14 cellular contexts compared by ENCODE assay signal in genomic region chr12:31220633-31221565, GRCh38.
DNase-seq lines count a peak whose midpoint lies in the region; ATAC-seq and TF ChIP-seq lines count a peak whose summit lies in the region.
"Had no signal": no experiment of that assay in that cellular context is flagged by ENCODE, and none has a peak within 500 bp of the region (broad histone marks: within the 10 kb centered on the region; RNA-seq: fewer than 3 reads in every experiment).

No MANE protein-coding gene starts in this region.

- H3K4me3 ChIP-seq in smooth muscle cell (no peak overlapping the region), psoas muscle (no peak overlapping the region)
- H3K4me3 ChIP-seq: A549, heart right ventricle had no signal

- H4K20me1 ChIP-seq in smooth muscle cell (ENCODE audit: low read depth): no peaks in the 10 kb centered on the region

- no peaks in the 10 kb centered on the region for H3K27me3 ChIP-seq in smooth muscle cell (ENCODE audit: low read depth)
- H3K27me3 ChIP-seq in psoas muscle (ENCODE audit: insufficient read depth in 3 of 3, low read length in 2 of 3): no peaks in the 10 kb centered on the region
- H3K27me3 ChIP-seq: neutrophil had no signal

- peak overlapping the region; percentile 80 for H3K27ac ChIP-seq in smooth muscle cell (ENCODE audit: low read depth)
- no peak overlapping the region for H3K27ac ChIP-seq in psoas muscle
- H3K27ac ChIP-seq: A549, heart right ventricle, neutrophil had no signal

- no peaks in the 10 kb centered on the region for H3K79me2 ChIP-seq in smooth muscle cell (ENCODE audit: low read depth)

- peak overlapping the region; percentile 55 for H3K9ac ChIP-seq in smooth muscle cell (ENCODE audit: low read depth)

- ATAC-seq in psoas muscle: no peak
- ATAC-seq: activated CD8-positive, alpha-beta T cell treated with anti-CD3 and anti-CD28 coated beads for 36 hours had no signal

- H3K9me3 ChIP-seq in smooth muscle cell (replicated peaks; ENCODE audit: low read depth): no peaks in the 10 kb centered on the region
- H3K9me3 ChIP-seq in psoas muscle: no peaks in the 10 kb centered on the region
- H3K9me3 ChIP-seq: A549, heart right ventricle, neutrophil had no signal

- H3F3A ChIP-seq in smooth muscle cell (ENCODE audit: low read depth): no peaks in the 10 kb centered on the region

- H3K36me3 ChIP-seq in smooth muscle cell (ENCODE audit: low read depth) (no peaks in the 10 kb centered on the region), psoas muscle (ENCODE audit: insufficient read depth in 1 of 2, low read depth in 1 of 2) (no peaks in the 10 kb centered on the region)
- H3K36me3 ChIP-seq: heart right ventricle, neutrophil had no signal

- peak; percentile 9 for DNase-seq in SIG-M5 treated with dmso at 0.1 percent for 504 hours (lab: John Stamatoyannopoulos, UW; ENCODE audit: unreplicated experiment)
- DNase-seq in SIG-M5 (lab: John Stamatoyannopoulos, UW): no peak
- DNase-seq in dermis blood vessel endothelial cell: peak; percentile 7
- DNase-seq in lung microvascular endothelial cell (ENCODE audit: low read depth in 2 of 2): peak; percentile 8 to 23
- DNase-seq in smooth muscle cell (lab: John Stamatoyannopoulos, UW; ENCODE audit: unreplicated experiment): no peak
- no peak for DNase-seq in NCI-H1694 treated with DMSO at 0.1 percent for 48 hours (lab: John Stamatoyannopoulos, UW)
- no peak for DNase-seq in NAMALWA (ENCODE audit: low spot score)
- DNase-seq in psoas muscle: no peak
- DNase-seq: activated CD8-positive, alpha-beta T cell treated with anti-CD3 and anti-CD28 coated beads for 36 hours; activated effector memory CD4-positive, alpha-beta T cell treated with Interleukin-2 at 50 U/mL for 16 hours; COR-L47; heart right ventricle had no signal

- intact Hi-C loops in psoas muscle (cut with DNase I): no loop called here

- 80% methylated on average over 8 of the region's 8 CpGs for WGBS in smooth muscle cell (ENCODE audit: low lambda C conversion rate)
- 72 to 82% (median 72%) methylated on average over 8 of the region's 8 CpGs for WGBS in psoas muscle, 3 donors

- peak overlapping the region; percentile 3 for H3K4me2 ChIP-seq in smooth muscle cell
- H3K4me2 ChIP-seq: A549 had no signal

- H3K4me1 ChIP-seq in smooth muscle cell (ENCODE audit: low read depth): no peaks in the 10 kb centered on the region
- no peaks in the 10 kb centered on the region for H3K4me1 ChIP-seq in psoas muscle
- H3K4me1 ChIP-seq: A549, heart right ventricle had no signal

- no peak overlapping the region for H2AFZ ChIP-seq in smooth muscle cell (ENCODE audit: low read depth)

- TF ChIP-seq CTCF in smooth muscle cell (IDR thresholded peaks at IDR 0.05; ENCODE audit: borderline replicate concordance, insufficient read depth, poor library complexity, severe bottlenecking) (no peak), psoas muscle (IDR thresholded peaks at IDR 0.05) (no peak)

Comparison
In these comparisons a context has a peak if more than half of its experiments do, and no peak if none do; other contexts are left out.
1. DNase-seq: peak in SIG-M5 treated with dmso at 0.1 percent for 504 hours (single experiment), dermis blood vessel endothelial cell (single experiment) and lung microvascular endothelial cell (2 of 2); none in SIG-M5 (single experiment), smooth muscle cell (single experiment), NCI-H1694 treated with DMSO at 0.1 percent for 48 hours (single experiment), NAMALWA (single experiment) and psoas muscle (0 of 2).